In the genomic region with DNA sequence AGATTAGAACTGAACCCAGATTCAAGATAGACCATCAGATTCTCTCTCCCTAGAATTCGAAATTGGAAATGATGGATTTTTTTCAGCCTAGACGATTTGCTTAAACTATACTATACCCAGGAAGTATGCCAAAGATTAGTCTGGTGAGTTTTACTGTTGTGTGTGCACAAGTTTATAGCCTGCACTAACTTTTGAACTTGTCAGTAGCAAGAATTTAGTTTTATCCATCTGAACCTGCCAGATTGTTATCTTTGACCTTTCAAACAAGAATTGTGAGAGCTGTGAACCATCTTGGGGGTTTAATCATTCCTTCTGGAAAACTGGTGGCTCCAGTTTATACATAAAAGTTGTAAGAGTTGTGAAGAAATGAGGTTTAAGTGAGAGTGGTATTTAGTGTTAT, we compare ENCODE assay signal across 16 cellular contexts.
DNase-seq lines count a peak whose midpoint lies in the region; ATAC-seq, FAIRE-seq and TF ChIP-seq lines count a peak whose summit lies in the region.
"Had no signal": no experiment of that assay in that cellular context is flagged by ENCODE, and none has a peak within 500 bp of the region (broad histone marks: within the 10 kb centered on the region; RNA-seq: fewer than 3 reads in every experiment).

No MANE protein-coding gene starts in this region.

- H3K9me3 ChIP-seq in mucosa of descending colon, result no peaks in the 10 kb centered on the region
- H3K9me3 ChIP-seq in small intestine (ENCODE audit: control insufficient read depth, low read depth), result no peaks in the 10 kb centered on the region
- no peaks in the 10 kb centered on the region for H3K9me3 ChIP-seq in tibial nerve
- H3K9me3 ChIP-seq: BLaER1, Caco-2 had no signal

- TF ChIP-seq POLR2A in tibial nerve (IDR thresholded peaks at IDR 0.05), result no peak

- TF ChIP-seq EP300 in tibial nerve (IDR thresholded peaks at IDR 0.05), result no peak

- H3K27ac ChIP-seq in small intestine (ENCODE audit: low read depth in 1 of 2, low read length in 1 of 2), result no peak overlapping the region
- no peak overlapping the region for H3K27ac ChIP-seq in tibial nerve
- H3K27ac ChIP-seq: BLaER1 had no signal

- peak; percentile 21 for DNase-seq in LNCaP clone FGC (ENCODE audit: low read depth)
- peak; percentile 56 for DNase-seq in fibroblast of villous mesenchyme (ENCODE audit: low read depth)
- DNase-seq in mucosa of descending colon, result peak in 1 of 3 donors; percentile 18
- peak; percentile 13 for DNase-seq in small intestine
- no peak for DNase-seq in tibial nerve (ENCODE audit: low spot score in 2 of 2)
- DNase-seq: 8988T; CD8-positive, alpha-beta memory T cell; DND-41; GF-D8; HCEC 1CT; HFFc6 had no signal

- ATAC-seq in mucosa of descending colon (peak; percentile 87), GM18909 (IDR thresholded peaks at IDR 0.05; ENCODE audit: poor library complexity, unreplicated experiment) (no peak), HG02642 (IDR thresholded peaks at IDR 0.05; ENCODE audit: poor library complexity, unreplicated experiment) (no peak), HG03354 (IDR thresholded peaks at IDR 0.05; ENCODE audit: poor library complexity, severe bottlenecking, unreplicated experiment) (no peak)

- TF ChIP-seq CTCF in LNCaP clone FGC (IDR thresholded peaks at IDR 0.05; ENCODE audit: control insufficient read depth, extremely low read depth, insufficient read depth), result no peak
- no peak for TF ChIP-seq CTCF in fibroblast of villous mesenchyme (IDR thresholded peaks at IDR 0.05; ENCODE audit: insufficient read depth, low read depth, low read length)
- TF ChIP-seq CTCF in mucosa of descending colon (IDR thresholded peaks at IDR 0.05), result no peak
- no peak for TF ChIP-seq CTCF in tibial nerve (IDR thresholded peaks at IDR 0.05)

- intact Hi-C loops in mucosa of descending colon (cut with DNase I, micrococcal nuclease), result no loop called here

- no peak for FAIRE-seq in small intestine (lab: Jason Lieb, UNC)

- no peak overlapping the region for H3K4me3 ChIP-seq in LNCaP clone FGC (ENCODE audit: low read depth, low read length)
- no peak overlapping the region for H3K4me3 ChIP-seq in fibroblast of villous mesenchyme (ENCODE audit: low read depth, low read length)
- H3K4me3 ChIP-seq in mucosa of descending colon, result no peak overlapping the region
- H3K4me3 ChIP-seq in small intestine (ENCODE audit: low read depth in 1 of 2, low read length in 2 of 2), result no peak overlapping the region
- H3K4me3 ChIP-seq in tibial nerve, result no peak overlapping the region
- H3K4me3 ChIP-seq: BLaER1 had no signal

- H3K36me3 ChIP-seq in mucosa of descending colon (ENCODE audit: low read depth), result no peaks in the 10 kb centered on the region
- no peaks in the 10 kb centered on the region for H3K36me3 ChIP-seq in small intestine (ENCODE audit: control insufficient read depth in 2 of 2, insufficient read depth in 2 of 2, low read length in 2 of 2)
- no peaks in the 10 kb centered on the region for H3K36me3 ChIP-seq in tibial nerve
- H3K36me3 ChIP-seq: BLaER1 had no signal

- peaks cover 11% of the 10 kb centered on the region for H3K4me1 ChIP-seq in mucosa of descending colon (ENCODE audit: low read depth)
- no peaks in the 10 kb centered on the region for H3K4me1 ChIP-seq in small intestine (ENCODE audit: control insufficient read depth in 2 of 2, insufficient read depth in 1 of 2, low read depth in 1 of 2, low read length in 1 of 2)
- peaks cover 0 to 3% (median 0%) of the 10 kb centered on the region in 4 donors for H3K4me1 ChIP-seq in tibial nerve
- H3K4me1 ChIP-seq: BLaER1, Caco-2 had no signal

- 12 to 49% (median 22%) methylated on average over 2 of the region's 2 CpGs for WGBS in small intestine, 3 donors
- WGBS in tibial nerve, 2 donors, result 47% methylated on average over 2 of the region's 2 CpGs

- H3K27me3 ChIP-seq in small intestine (ENCODE audit: control insufficient read depth in 2 of 2, insufficient read depth in 2 of 2, low read length in 2 of 2), result no peaks in the 10 kb centered on the region
- H3K27me3 ChIP-seq in tibial nerve, result no peaks in the 10 kb centered on the region
- H3K27me3 ChIP-seq: BLaER1 had no signal

Comparison
In these comparisons a context has a peak if more than half of its experiments do, and no peak if none do; other contexts are left out.
1. DNase-seq: peak in LNCaP clone FGC (single experiment), fibroblast of villous mesenchyme (single experiment) and small intestine (single experiment); none in tibial nerve (0 of 2).